7 cellular contexts compared by ENCODE assay signal in genomic region chr3:48716508-48716981, GRCh38. TPM values are rescaled to one million over a fixed set of nuclear protein-coding genes. Genes with fewer than 3 reads are reported as not detected.
DNase-seq lines count a peak whose midpoint lies in the region; ATAC-seq and TF ChIP-seq lines count a peak whose summit lies in the region.

No MANE protein-coding gene starts in this region.

- H3K36me3 ChIP-seq in mesendoderm (ENCODE audit: control insufficient read depth, insufficient read depth, low read length) (peaks cover 4% of the 10 kb centered on the region), tibial artery (peaks cover 0 to 30% (median 11%) of the 10 kb centered on the region in 3 donors)

- H3K4me3 ChIP-seq in mesendoderm (ENCODE audit: low read length) (peak overlapping the region; percentile 97), tibial artery (peak overlapping the region; percentile 65 to 78)

- ATAC-seq in SK-N-SH treated with all-trans-retinoic acid at 6 μM for 48 hours = peak; percentile 12; the same call in 2 of the 3 replicates

- TF ChIP-seq CTCF in tibial artery (IDR thresholded peaks at IDR 0.05) = no peak

- peak overlapping the region; percentile 97 for H3K9ac ChIP-seq in mesendoderm (ENCODE audit: low read length)

- whole genome bisulfite sequencing in mesendoderm (ENCODE audit: extremely low coverage, insufficient coverage, low lambda C conversion rate) = no CpG with 5 or more reads among the region's 16 CpGs

- peak overlapping the region; percentile 96 for H3K56ac ChIP-seq in mesendoderm (ENCODE audit: low read length)

- H2BK15ac ChIP-seq in mesendoderm (replicated peaks; ENCODE audit: low read depth) = no peak overlapping the region

- H4K8ac ChIP-seq in mesendoderm (ENCODE audit: low read depth, low read length) = peak overlapping the region; percentile 67

- H3K9me3 ChIP-seq in tibial artery = no peaks in the 10 kb centered on the region

- peak overlapping the region; percentile 32 for H3K4me2 ChIP-seq in mesendoderm (ENCODE audit: low read length)

- H2AK5ac ChIP-seq in mesendoderm (ENCODE audit: low read length) = peak overlapping the region; percentile 89

- no peaks in the 10 kb centered on the region for H3K27me3 ChIP-seq in mesendoderm (ENCODE audit: insufficient read depth, low read length, poor library complexity)
- H3K27me3 ChIP-seq in tibial artery = no peaks in the 10 kb centered on the region

- peak overlapping the region; percentile 47 for H2BK5ac ChIP-seq in mesendoderm (ENCODE audit: low read length)

- peak overlapping the region; percentile 31 for H2BK120ac ChIP-seq in mesendoderm (ENCODE audit: low read depth, low read length)

- peak overlapping the region; percentile 89 for H3K18ac ChIP-seq in mesendoderm (ENCODE audit: low read length)

- DNase-seq in HT-29 (ENCODE audit: low spot score) (peak; percentile 25), caudate nucleus (lab: John Stamatoyannopoulos, UW) (peak in 6 of 61 donors; percentile 16 to 64 (median 33)), mesendoderm (peak; percentile 59), tibial artery (no peak), NCI-H1105 treated with DMSO at 0.1 percent for 48 hours (lab: John Stamatoyannopoulos, UW) (no peak), cerebellar cortex (ENCODE audit: low spot score) (no peak)

- H3K23ac ChIP-seq in mesendoderm (ENCODE audit: low read length) = no peak overlapping the region

- intact Hi-C loops in tibial artery (cut with DNase I; ENCODE audit: low total_unique reads) = no loop called here

- H3K79me2 ChIP-seq in mesendoderm (ENCODE audit: control insufficient read depth, insufficient read depth, low read length) = peaks cover 49% of the 10 kb centered on the region

- H3K4ac ChIP-seq in mesendoderm (ENCODE audit: low read depth, low read length) = peak overlapping the region; percentile 98

- peaks cover 2% of the 10 kb centered on the region for H3K79me1 ChIP-seq in mesendoderm (ENCODE audit: low read length)

- H3K27ac ChIP-seq in caudate nucleus (ENCODE audit: low read depth, low read length) (peak overlapping the region; percentile 63), mesendoderm (ENCODE audit: low read depth, low read length) (peak overlapping the region; percentile 69), tibial artery (peak overlapping the region; percentile 72 to 83)

- peak overlapping the region; percentile 74 for H4K5ac ChIP-seq in mesendoderm (ENCODE audit: low read length)

- H3K4me1 ChIP-seq in mesendoderm (ENCODE audit: control insufficient read depth, low read depth, low read length) = peaks cover 3% of the 10 kb centered on the region
- H3K4me1 ChIP-seq in tibial artery = peaks cover 0 to 44% (median 23%) of the 10 kb centered on the region in 4 donors

TF ChIP-seq in SK-N-SH treated with all-trans-retinoic acid at 6 μM for 48 hours, 23 proteins besides CTCF, POLR2A, EP300 and RAD21:
- no peak for TF ChIP-seq ZFP3 (CRISPR knock-in tag; IDR thresholded peaks at IDR 0.05)
- TF ChIP-seq GLIS3 (CRISPR knock-in tag; IDR thresholded peaks at IDR 0.05) = no peak
- TF ChIP-seq CSDC2 (CRISPR knock-in tag; IDR thresholded peaks at IDR 0.05) = no peak
- TF ChIP-seq ZNF70 (CRISPR knock-in tag; IDR thresholded peaks at IDR 0.05) = no peak
- no peak for TF ChIP-seq OSR1 (CRISPR knock-in tag; IDR thresholded peaks at IDR 0.05)

RNA-seq across cellular contexts. Expression of gene IP6K2, which starts 0.5 kb away (rescaled TPM):
- total RNA-seq in HT-29 (2014; rRNA removed; shearing (Covaris generic)) = 46.8 and 55.9 TPM in 2 replicates
- 87.2 TPM for polyA plus RNA-seq in mesendoderm (2013, experiment 1 of 2)
- 87.0 TPM for polyA plus RNA-seq in mesendoderm (2013, experiment 2 of 2)

RNA-seq across cellular contexts. Expression of gene NCKIPSD, which starts 30.8 kb away (rescaled TPM):
- 33.8 and 42.8 TPM in 2 replicates for total RNA-seq in HT-29 (2014; rRNA removed; shearing (Covaris generic))
- polyA plus RNA-seq in mesendoderm (2013, experiment 1 of 2) = 18.1 TPM
- polyA plus RNA-seq in mesendoderm (2013, experiment 2 of 2) = 18.7 TPM

RNA-seq across cellular contexts. Expression of gene CELSR3, which starts 53.9 kb away (rescaled TPM):
- total RNA-seq in HT-29 (2014; rRNA removed; shearing (Covaris generic)) = 9.9 and 12.5 TPM in 2 replicates
- polyA plus RNA-seq in mesendoderm (2013, experiment 1 of 2) = 3.4 TPM
- 3.5 TPM for polyA plus RNA-seq in mesendoderm (2013, experiment 2 of 2)

Comparison
In these comparisons a context has a peak if more than half of its experiments do, and no peak if none do; other contexts are left out.
1. DNase-seq: peak in HT-29 (single experiment) and mesendoderm (single experiment); none in tibial artery (0 of 2), NCI-H1105 treated with DMSO at 0.1 percent for 48 hours (single experiment) and cerebellar cortex (single experiment).
2. Peak in every context shown above with its lines, with median percentiles within 50 percentile points of each other: H3K27ac ChIP-seq.